In genomic region chr1:86503477-86504129, GRCh38 we compare ENCODE assay signal across 10 cellular contexts. TPM values are rescaled to one million over a fixed set of nuclear protein-coding genes. Genes with fewer than 3 reads are reported as not detected.
DNase-seq lines count a peak whose midpoint lies in the region; ATAC-seq and TF ChIP-seq lines count a peak whose summit lies in the region.
"Had no signal": no experiment of that assay in that cellular context is flagged by ENCODE, and none has a peak within 500 bp of the region (broad histone marks: within the 10 kb centered on the region; RNA-seq: fewer than 3 reads in every experiment).

No MANE protein-coding gene starts in this region.

- peak overlapping the region; percentile 48 for H3K27ac Mint-ChIP-seq in activated CD4-positive, alpha-beta T cell treated with anti-CD3 and anti-CD28 coated beads, Interleukin-2, amount 10 ng/mL, durations not matched to agents 7 days and 5 days

- peak overlapping the region; percentile 41 to 53 for H3K4me3 ChIP-seq in duodenal mucosa (ENCODE audit: low read depth in 1 of 2, low read length in 2 of 2)
- H3K4me3 ChIP-seq in lower lobe of right lung = peak overlapping the region; percentile 41
- peak overlapping the region in 2 of 4 donors; percentile 18 to 28 for H3K4me3 ChIP-seq in transverse colon

- TF ChIP-seq CTCF in lower lobe of right lung (IDR thresholded peaks at IDR 0.05) (no peak), transverse colon (IDR thresholded peaks at IDR 0.05) (no peak)

- TF ChIP-seq POLR2A in transverse colon (IDR thresholded peaks at IDR 0.05) = no peak

- H3K36me3 Mint-ChIP-seq in activated CD4-positive, alpha-beta T cell treated with anti-CD3 and anti-CD28 coated beads, Interleukin-2, amount 10 ng/mL, durations not matched to agents 7 days and 5 days (ENCODE audit: low read depth) = no peaks in the 10 kb centered on the region

- intact Hi-C loops in lower lobe of right lung (cut with DNase I) = no loop called here
- intact Hi-C loops in transverse colon (cut with DNase I; ENCODE audit: low total_unique reads) = loop anchor here (10.0 kb wide), 1 partner anchor 129 kb away; no protein-coding TSS in a partner anchor

- peaks cover 12% of the 10 kb centered on the region for H3K4me1 Mint-ChIP-seq in activated CD4-positive, alpha-beta T cell treated with anti-CD3 and anti-CD28 coated beads, Interleukin-2, amount 10 ng/mL, durations not matched to agents 7 days and 5 days

- CTCF ChIA-PET in activated CD4-positive, alpha-beta T cell treated with anti-CD3 and anti-CD28 coated beads, Interleukin-2, amount 10 ng/mL, durations not matched to agents 7 days and 5 days (lab: Charles Lee) = interaction anchor here (0.9 to 1.5 kb wide), 3 partner anchors 22 to 201 kb away, joined by 3 to 8 read pairs (median 6); partner anchors contain the start of gene SH3GLB1

- in situ Hi-C loops in transverse colon (cut with MboI; ENCODE audit: low pct_ligation_motif_present in 1 of 4, low pct_unique_long_range_greater_than_20kb in 1 of 4, low sequenced_read_pairs in 3 of 4) = loop anchor here in 1 of 4 donors (10.0 kb wide), 1 partner anchor 119 kb away; no protein-coding TSS in a partner anchor

- H3K27me3 ChIP-seq in duodenal mucosa (ENCODE audit: control insufficient read depth in 1 of 2, insufficient read depth in 2 of 2, low read length in 2 of 2) = peaks cover 0 to 4% of the 10 kb centered on the region in 2 donors
- H3K27me3 ChIP-seq in lower lobe of right lung (ENCODE audit: low read depth) = no peaks in the 10 kb centered on the region
- no peaks in the 10 kb centered on the region for H3K27me3 ChIP-seq in transverse colon

- H3K27me3 Mint-ChIP-seq in activated CD4-positive, alpha-beta T cell treated with anti-CD3 and anti-CD28 coated beads, Interleukin-2, amount 10 ng/mL, durations not matched to agents 7 days and 5 days = peaks cover 18% of the 10 kb centered on the region

- H3K36me3 ChIP-seq in duodenal mucosa (ENCODE audit: control insufficient read depth in 1 of 2, insufficient read depth in 2 of 2, low read length in 2 of 2) (no peaks in the 10 kb centered on the region), lower lobe of right lung (no peaks in the 10 kb centered on the region), transverse colon (no peaks in the 10 kb centered on the region)

- H3K9me3 ChIP-seq in duodenal mucosa (ENCODE audit: control insufficient read depth in 1 of 2, low read length in 2 of 2) = no peaks in the 10 kb centered on the region
- no peaks in the 10 kb centered on the region for H3K9me3 ChIP-seq in lower lobe of right lung
- H3K9me3 ChIP-seq in transverse colon = no peaks in the 10 kb centered on the region

- no peaks in the 10 kb centered on the region for H3K9me3 Mint-ChIP-seq in activated CD4-positive, alpha-beta T cell treated with anti-CD3 and anti-CD28 coated beads, Interleukin-2, amount 10 ng/mL, durations not matched to agents 7 days and 5 days

- TF ChIP-seq EP300 in transverse colon (IDR thresholded peaks at IDR 0.05; ENCODE audit: low read depth) = no peak

- H3K4me3 Mint-ChIP-seq in activated CD4-positive, alpha-beta T cell treated with anti-CD3 and anti-CD28 coated beads, Interleukin-2, amount 10 ng/mL, durations not matched to agents 7 days and 5 days = no peak overlapping the region

- H3K4me1 ChIP-seq in duodenal mucosa (ENCODE audit: control insufficient read depth in 1 of 2, insufficient read depth in 2 of 2, low read length in 2 of 2) (peaks cover 4% of the 10 kb centered on the region in 2 donors), lower lobe of right lung (peaks cover 15% of the 10 kb centered on the region), transverse colon (peaks cover 2 to 62% (median 27%) of the 10 kb centered on the region in 4 donors)

- POLR2A ChIA-PET in activated CD4-positive, alpha-beta T cell treated with anti-CD3 and anti-CD28 coated beads, Interleukin-2, amount 10 ng/mL, durations not matched to agents 7 days and 5 days (lab: Charles Lee) = no interaction called here

- ATAC-seq in lower lobe of right lung = peak; percentile 29 to 45
- ATAC-seq: HCT116 had no signal

- H3K9ac ChIP-seq in duodenal mucosa (ENCODE audit: low read depth in 1 of 2, low read length in 2 of 2) = peak overlapping the region in 1 of 2 donors; percentile 1

- no peak overlapping the region for H3K27ac ChIP-seq in duodenal mucosa (ENCODE audit: low read depth, low read length)
- peak overlapping the region; percentile 73 for H3K27ac ChIP-seq in lower lobe of right lung
- peak overlapping the region; percentile 62 to 74 (median 69) for H3K27ac ChIP-seq in transverse colon

- 56 to 62% methylated on average over 2 to 17 of the region's 17 CpGs for WGBS in transverse colon (ENCODE audit: low coverage in 1 of 2), 2 donors

- no peak for DNase-seq in activated CD4-positive, alpha-beta T cell treated with anti-CD3 and anti-CD28 coated beads, Interleukin-2, amount 10 ng/mL, durations not matched to agents 7 days and 5 days
- DNase-seq in activated CD4-positive, alpha-beta T cell treated with anti-CD3 and anti-CD28 coated beads for 48 hours = no peak
- peak; percentile 67 for DNase-seq in lower lobe of right lung
- DNase-seq in transverse colon = peak; percentile 24
- DNase-seq in NOMO-1 (lab: John Stamatoyannopoulos, UW; ENCODE audit: unreplicated experiment in 2 of 2) = no peak
- no peak for DNase-seq in globus pallidus (ENCODE audit: low spot score)
- DNase-seq in activated naive CD4-positive, alpha-beta T cell treated with Interleukin-2 at 50 U/mL for 16 hours = no peak
- DNase-seq: NCI-H69 had no signal

RNA-seq across cellular contexts. Expression of gene CLCA1, which starts 34.9 kb away (rescaled TPM):
- not detected for total RNA-seq in activated CD4-positive, alpha-beta T cell treated with anti-CD3 and anti-CD28 coated beads, Interleukin-2, amount 10 ng/mL, durations not matched to agents 7 days and 5 days
- total RNA-seq in lower lobe of right lung (not detected), transverse colon (1,000 to 10,000 TPM in 1 of 4 donors, 100 to 1,000 TPM in 2, 10 to 100 TPM in 1; 16.1 to 1,013 (median 168) TPM)

RNA-seq across cellular contexts. Expression of gene CLCA4, which starts 43.3 kb away (rescaled TPM):
- not detected for total RNA-seq in activated CD4-positive, alpha-beta T cell treated with anti-CD3 and anti-CD28 coated beads, Interleukin-2, amount 10 ng/mL, durations not matched to agents 7 days and 5 days
- total RNA-seq in lower lobe of right lung (not detected), transverse colon (1,000 to 10,000 TPM in 2 of 4 donors, 100 to 1,000 TPM in 1, under 1 TPM in 1; 0.40 to 1,312 (median 849) TPM)

Comparison
In these comparisons a context has a peak if more than half of its experiments do, and no peak if none do; other contexts are left out.
1. DNase-seq: peak in lower lobe of right lung (single experiment) and transverse colon (single experiment); none in activated CD4-positive, alpha-beta T cell treated with anti-CD3 and anti-CD28 coated beads, Interleukin-2, amount 10 ng/mL, durations not matched to agents 7 days and 5 days (single experiment), activated CD4-positive, alpha-beta T cell treated with anti-CD3 and anti-CD28 coated beads for 48 hours (single experiment), NOMO-1 (0 of 2), globus pallidus (single experiment) and activated naive CD4-positive, alpha-beta T cell treated with Interleukin-2 at 50 U/mL for 16 hours (single experiment).
2. RNA of gene CLCA1, which starts 34.9 kb away (total RNA-seq): 16.1 to 1,013 TPM in transverse colon; not detected in activated CD4-positive, alpha-beta T cell treated with anti-CD3 and anti-CD28 coated beads, Interleukin-2, amount 10 ng/mL, durations not matched to agents 7 days and 5 days and not detected in lower lobe of right lung (single experiment); every median in the first group is over 10 times any median in the second.